8 cellular contexts compared by ENCODE assay signal in the genomic region with DNA sequence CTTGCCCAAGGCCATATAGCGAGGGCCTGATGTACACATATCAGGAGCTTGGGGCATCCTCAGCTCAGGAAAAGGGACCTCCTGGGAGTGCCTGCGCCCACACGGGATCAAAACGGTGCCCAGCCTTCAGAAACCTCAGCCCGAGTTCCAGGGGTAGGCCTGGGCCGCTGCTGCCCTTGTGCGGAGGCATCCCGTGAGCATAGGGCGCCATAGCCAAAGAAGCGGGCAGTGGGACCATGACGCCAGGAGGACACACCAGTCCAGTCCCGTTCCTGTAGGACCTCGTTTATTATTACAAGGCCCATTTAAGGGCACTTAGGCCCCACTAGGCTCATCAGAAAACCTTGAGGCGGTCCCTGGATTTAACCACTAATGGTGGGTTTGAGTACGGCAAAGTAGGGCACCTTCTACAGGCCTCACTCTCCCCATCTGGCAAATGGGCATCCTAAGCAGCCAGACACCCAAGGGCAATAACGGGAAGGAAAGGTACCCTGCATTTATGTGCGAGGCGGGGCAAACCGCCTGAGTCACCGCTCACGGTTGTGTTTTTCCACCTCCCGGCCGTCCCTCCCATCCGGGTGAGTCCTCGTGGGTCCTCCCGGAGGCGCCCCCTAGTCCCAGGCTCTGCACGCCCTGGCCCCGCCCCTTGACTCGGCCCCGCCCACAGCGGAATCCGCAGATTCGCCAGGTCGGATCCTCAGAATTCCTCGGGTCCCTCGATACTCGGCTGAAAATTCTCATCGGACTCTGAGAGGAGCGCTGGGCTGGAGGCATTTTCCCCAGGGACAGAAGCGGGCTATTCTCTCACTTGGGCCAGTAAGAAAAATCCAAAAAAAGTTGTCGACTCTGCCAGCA. TPM values are rescaled to one million over a fixed set of nuclear protein-coding genes. Genes with fewer than 3 reads are reported as not detected.
DNase-seq lines count a peak whose midpoint lies in the region; ATAC-seq and TF ChIP-seq lines count a peak whose summit lies in the region.

No MANE protein-coding gene starts in this region.

- peak overlapping the region; percentile 99 for H3K9ac ChIP-seq in iPS-15b (ENCODE audit: low read depth, low read length)

- peaks cover 3% of the 10 kb centered on the region for H3K27me3 Mint-ChIP-seq in brain

- peak; percentile 40 for ATAC-seq in HG02571 (IDR thresholded peaks at IDR 0.05; ENCODE audit: unreplicated experiment)
- no peak for ATAC-seq in GM18861 (IDR thresholded peaks at IDR 0.05; ENCODE audit: unreplicated experiment)

- peaks cover 30% of the 10 kb centered on the region for H3K36me3 Mint-ChIP-seq in brain

- DNase-seq in GM04504 (ENCODE audit: low read depth) (peak; percentile 62), NCI-H1930 (lab: John Stamatoyannopoulos, UW) (peak; percentile 75 to 80), UCSD-AML1 (lab: John Stamatoyannopoulos, UW; ENCODE audit: unreplicated experiment) (peak; percentile 86)

- no peaks in the 10 kb centered on the region for H3K9me3 ChIP-seq in iPS-15b (ENCODE audit: control insufficient read depth, insufficient read depth, low read length)

- peak overlapping the region; percentile 96 to 98 (median 97) for H3K4me3 Mint-ChIP-seq in brain

- H3K27ac ChIP-seq in skin epidermis = peak overlapping the region; percentile 89 to 100 (median 99)

- peak overlapping the region; percentile 99 to 100 (median 100) for H3K27ac Mint-ChIP-seq in brain

- peak overlapping the region; percentile 95 for H3K4me3 ChIP-seq in iPS-15b (ENCODE audit: low read depth, low read length)
- peak overlapping the region; percentile 59 to 93 (median 81) for H3K4me3 ChIP-seq in skin epidermis

- H3K36me3 ChIP-seq in iPS-15b (ENCODE audit: control insufficient read depth, insufficient read depth, low read length) = peaks cover 21% of the 10 kb centered on the region

- peak in 1 of 2 experiments; percentile 57 for TF ChIP-seq CTCF in brain (conservative IDR thresholded peaks at IDR 0.05)

- H3K9me3 Mint-ChIP-seq in brain = no peaks in the 10 kb centered on the region

- H3K27me3 ChIP-seq in iPS-15b (ENCODE audit: control insufficient read depth, insufficient read depth, low read length) = peaks cover 3% of the 10 kb centered on the region

- peaks cover 31% of the 10 kb centered on the region for H3K4me1 Mint-ChIP-seq in brain

- H3K4me1 ChIP-seq in iPS-15b (ENCODE audit: control insufficient read depth, insufficient read depth, low read length) = peaks cover 4% of the 10 kb centered on the region

RNA-seq across cellular contexts. Expression of a gene that starts 0.7 kb away (rescaled TPM):
- 23.0 TPM for polyA plus RNA-seq in brain (ENCODE audit: insufficient read depth, low read depth, low replicate concordance)

RNA-seq across cellular contexts. Expression of a gene that starts 8.0 kb away (rescaled TPM):
- 6.4 TPM for polyA plus RNA-seq in brain (ENCODE audit: insufficient read depth, low read depth, low replicate concordance)

RNA-seq across cellular contexts. Expression of a gene that starts 28.2 kb away (rescaled TPM):
- polyA plus RNA-seq in brain (ENCODE audit: insufficient read depth, low read depth, low replicate concordance) = 7.4 TPM

RNA-seq across cellular contexts. Expression of a gene that starts 33.5 kb away (rescaled TPM):
- 24.3 TPM for polyA plus RNA-seq in brain (ENCODE audit: insufficient read depth, low read depth, low replicate concordance)

RNA-seq across cellular contexts. Expression of a gene that starts 53.6 kb away (rescaled TPM):
- 38.2 TPM for polyA plus RNA-seq in brain (ENCODE audit: insufficient read depth, low read depth, low replicate concordance)
